20 cellular contexts compared by ENCODE assay signal in genomic region chr3:168604767-168605166, GRCh38.
DNase-seq lines count a peak whose midpoint lies in the region; ATAC-seq and TF ChIP-seq lines count a peak whose summit lies in the region.
"Had no signal": no experiment of that assay in that cellular context is flagged by ENCODE, and none has a peak within 500 bp of the region (broad histone marks: within the 10 kb centered on the region; RNA-seq: fewer than 3 reads in every experiment).

No MANE protein-coding gene starts in this region.

- no peaks in the 10 kb centered on the region for H3K27me3 ChIP-seq in adipocyte (replicated peaks; ENCODE audit: control insufficient read depth, insufficient read depth, low read length)
- H3K27me3 ChIP-seq: BLaER1 had no signal

- H3K4me3 ChIP-seq in GM12865 (ENCODE audit: low read depth, low read length) (no peak overlapping the region), HEK293 (ENCODE audit: low read depth, low read length) (no peak overlapping the region), adipocyte (ENCODE audit: low read length) (no peak overlapping the region)
- H3K4me3 ChIP-seq: BLaER1 had no signal

- no peaks in the 10 kb centered on the region for H3K36me3 ChIP-seq in HEK293 (ENCODE audit: control insufficient read depth in 2 of 2, insufficient read depth in 1 of 2, low read length in 2 of 2)
- no peaks in the 10 kb centered on the region for H3K36me3 ChIP-seq in adipocyte (ENCODE audit: control insufficient read depth, insufficient read depth, low read length, severe bottlenecking)
- H3K36me3 ChIP-seq: BLaER1 had no signal

- DNase-seq in GM12865 (ENCODE audit: low read depth): peak; percentile 14
- DNase-seq in LHCN-M2 (ENCODE audit: low read depth): peak; percentile 2
- DNase-seq in adipocyte (ENCODE audit: low read depth): peak; percentile 17
- no peak for DNase-seq in NCI-H2227 (lab: John Stamatoyannopoulos, UW; ENCODE audit: unreplicated experiment)
- DNase-seq in effector CD8-positive, alpha-beta T cell (lab: John Stamatoyannopoulos, UW): no peak
- DNase-seq in activated CD4-positive, alpha-beta T cell treated with anti-CD3 and anti-CD28 coated beads, Interleukin-2, amount 10 ng/mL, durations not matched to agents 24 days and 14 days: no peak
- DNase-seq: CD4-positive, CD25-positive, alpha-beta regulatory T cell; HCEC 1CT; NCI-H1092; NCI-H1417 treated with DMSO at 0.1 percent for 48 hours; NCI-H187 treated with DMSO at 0.1 percent for 48 hours; NCI-H345; NCI-H510A treated with DMSO at 0.1 percent for 48 hours; NCI-H774; SK-N-SH; SW 1271 had no signal

- H3K36me3 Mint-ChIP-seq in activated CD4-positive, alpha-beta T cell treated with anti-CD3 and anti-CD28 coated beads, Interleukin-2, amount 10 ng/mL, durations not matched to agents 24 days and 14 days (ENCODE audit: low read depth): no peaks in the 10 kb centered on the region
- H3K36me3 Mint-ChIP-seq: CD4-positive, CD25-positive, alpha-beta regulatory T cell had no signal

- POLR2A ChIA-PET in HEK293 (lab: Yijun Ruan, JAX): no interaction called here

- no peak overlapping the region for H3K9ac ChIP-seq in adipocyte (ENCODE audit: low read length)
- H3K9ac ChIP-seq: BLaER1, SK-N-SH had no signal

- H3K9me3 ChIP-seq in HEK293 (ENCODE audit: control insufficient read depth, insufficient read depth, low read depth, low read length) (no peaks in the 10 kb centered on the region), adipocyte (ENCODE audit: control insufficient read depth, low read length) (no peaks in the 10 kb centered on the region)
- H3K9me3 ChIP-seq: BLaER1, SK-N-SH had no signal

- TF ChIP-seq CTCF in GM12865 (IDR thresholded peaks at IDR 0.05; ENCODE audit: insufficient read depth, low read depth, low read length, missing control alignments) (no peak), HEK293 (tag by site-specific recombination; IDR thresholded peaks at IDR 0.05) (no peak)

- CTCF ChIA-PET in HEK293 (lab: Yijun Ruan, JAX): interaction anchor here (1.2 kb wide), 1 partner anchor 12 kb away, joined by 3 read pairs; no protein-coding TSS in a partner anchor

- no peaks in the 10 kb centered on the region for H3K27me3 Mint-ChIP-seq in activated CD4-positive, alpha-beta T cell treated with anti-CD3 and anti-CD28 coated beads, Interleukin-2, amount 10 ng/mL, durations not matched to agents 24 days and 14 days
- H3K27me3 Mint-ChIP-seq: CD4-positive, CD25-positive, alpha-beta regulatory T cell had no signal

- no peaks in the 10 kb centered on the region for H3K9me3 Mint-ChIP-seq in activated CD4-positive, alpha-beta T cell treated with anti-CD3 and anti-CD28 coated beads, Interleukin-2, amount 10 ng/mL, durations not matched to agents 24 days and 14 days
- H3K9me3 Mint-ChIP-seq: T-helper 1 cell treated with Interleukin-12 subunit alpha and Interleukin-12 subunit beta and Interleukin-4 antibody, amounts not matched to agents 30 μg/mL and 1 μg/mL, for 36 hours had no signal

- intact Hi-C loops in activated CD4-positive, alpha-beta T cell treated with anti-CD3 and anti-CD28 coated beads, Interleukin-2, amount 10 ng/mL, durations not matched to agents 24 days and 14 days (cut with micrococcal nuclease): no loop called here

- no peaks in the 10 kb centered on the region for H3K4me1 Mint-ChIP-seq in activated CD4-positive, alpha-beta T cell treated with anti-CD3 and anti-CD28 coated beads, Interleukin-2, amount 10 ng/mL, durations not matched to agents 24 days and 14 days
- H3K4me1 Mint-ChIP-seq: CD4-positive, CD25-positive, alpha-beta regulatory T cell had no signal

- H3K4me1 ChIP-seq in HEK293 (ENCODE audit: control insufficient read depth, insufficient read depth, low read length): no peaks in the 10 kb centered on the region
- peaks cover 2% of the 10 kb centered on the region for H3K4me1 ChIP-seq in adipocyte (ENCODE audit: control insufficient read depth, insufficient read depth, low read length)
- H3K4me1 ChIP-seq: BLaER1 had no signal

- no peak for ATAC-seq in GM21529 (IDR thresholded peaks at IDR 0.05; ENCODE audit: unreplicated experiment)

- no peak overlapping the region for H3K4me3 Mint-ChIP-seq in activated CD4-positive, alpha-beta T cell treated with anti-CD3 and anti-CD28 coated beads, Interleukin-2, amount 10 ng/mL, durations not matched to agents 24 days and 14 days
- H3K4me3 Mint-ChIP-seq: T-helper 1 cell treated with Interleukin-12 subunit alpha and Interleukin-12 subunit beta and Interleukin-4 antibody, amounts not matched to agents 30 μg/mL and 1 μg/mL, for 36 hours had no signal

- H3K27ac ChIP-seq in HEK293 (ENCODE audit: extremely low read depth, low read depth, low read length): no peak overlapping the region
- H3K27ac ChIP-seq: BLaER1 had no signal

- H3K27ac Mint-ChIP-seq in activated CD4-positive, alpha-beta T cell treated with anti-CD3 and anti-CD28 coated beads, Interleukin-2, amount 10 ng/mL, durations not matched to agents 24 days and 14 days: no peak overlapping the region
- H3K27ac Mint-ChIP-seq: CD4-positive, CD25-positive, alpha-beta regulatory T cell; T-helper 1 cell treated with Interleukin-12 subunit alpha and Interleukin-12 subunit beta and Interleukin-4 antibody, amounts not matched to agents 30 μg/mL and 1 μg/mL, for 36 hours had no signal

TF ChIP-seq in HEK293, 187 proteins besides CTCF, POLR2A, EP300 and RAD21:
- no peak for TF ChIP-seq TRIM28 (IDR thresholded peaks at IDR 0.05; ENCODE audit: borderline replicate concordance, low read length)
- TF ChIP-seq ZNF660 (tag by site-specific recombination; IDR thresholded peaks at IDR 0.05): peak; percentile 17; the same call in 1 of the 2 replicates

Comparison
In these comparisons a context has a peak if more than half of its experiments do, and no peak if none do; other contexts are left out.
1. DNase-seq: peak in GM12865 (single experiment), LHCN-M2 (single experiment) and adipocyte (single experiment); none in NCI-H2227 (single experiment), effector CD8-positive, alpha-beta T cell (single experiment) and activated CD4-positive, alpha-beta T cell treated with anti-CD3 and anti-CD28 coated beads, Interleukin-2, amount 10 ng/mL, durations not matched to agents 24 days and 14 days (single experiment).